In genomic region chr6:11782524-11782923, GRCh38 we compare ENCODE assay signal across 11 cellular contexts. TPM values are rescaled to one million over a fixed set of nuclear protein-coding genes. Genes with fewer than 3 reads are reported as not detected.
"Had no signal": no experiment of that assay in that cellular context is flagged by ENCODE, and none has a peak within 500 bp of the region (broad histone marks: within the 10 kb centered on the region; RNA-seq: fewer than 3 reads in every experiment).

No MANE protein-coding gene starts in this region.

- DNase-seq: GM23248, GOT3, H7, H9, HCEC 1CT, HFFc6 had no signal

- H3K4me1 ChIP-seq: HAP-1 had no signal

- ATAC-seq: GM23338, HCT116 had no signal

- H3K9ac ChIP-seq: GM23248 had no signal

- H3K36me3 ChIP-seq: HAP-1 had no signal

- H3K4me3 ChIP-seq: GM23248, GM23338, HAP-1 had no signal

- FAIRE-seq: H1, H54 had no signal

- H2AFZ ChIP-seq: GM23248, GM23338 had no signal

- H3K4me2 ChIP-seq: GM23338 had no signal

- H3K27ac ChIP-seq: GM23248 had no signal

- H3K9me3 ChIP-seq: HAP-1 had no signal

RNA-seq across cellular contexts. Expression of gene ADTRP, which starts 3.9 kb away (rescaled TPM):
- total RNA-seq: GM23338, H9 had no signal
- polyA plus RNA-seq: GM23338 had no signal
